In the genomic region with DNA sequence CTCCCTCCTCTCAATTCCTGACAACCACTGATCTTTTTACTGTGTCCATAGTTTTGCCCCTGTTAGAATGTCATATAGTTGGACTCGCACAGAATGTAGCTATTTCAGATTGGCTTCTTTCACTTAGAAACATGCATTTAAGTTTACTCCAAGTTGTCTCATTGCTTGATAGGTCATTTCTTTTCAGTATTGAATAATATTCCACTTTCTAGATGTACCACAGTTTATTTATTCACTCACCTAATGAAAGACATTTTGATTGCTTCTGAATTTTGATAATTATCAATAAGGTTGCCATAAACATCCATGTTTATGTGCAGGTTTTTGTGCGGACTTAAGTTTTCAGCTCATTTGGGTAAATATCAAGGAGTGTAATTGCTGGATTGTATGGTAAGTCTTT, we compare ENCODE assay signal across 35 cellular contexts. TPM values are rescaled to one million over a fixed set of nuclear protein-coding genes. Genes with fewer than 3 reads are reported as not detected.
"Had no signal": no experiment of that assay in that cellular context is flagged by ENCODE, and none has a peak within 500 bp of the region (broad histone marks: within the 10 kb centered on the region; RNA-seq: fewer than 3 reads in every experiment).

No MANE protein-coding gene starts in this region.

- H3K27me3 ChIP-seq: MG63 had no signal

- DNase-seq: Karpas-422, Kasumi-1, MG63, MM.1S, MV-4-11, NCI-H1048, NCI-H1092, NCI-H1092 treated with DMSO at 0.1 percent for 48 hours, NCI-H1105, NCI-H1105 treated with DMSO at 0.1 percent for 48 hours, NCI-H1417, NCI-H1417 treated with DMSO at 0.1 percent for 48 hours, NCI-H1436, NCI-H1436 treated with DMSO at 0.1 percent for 48 hours, NCI-H146, NCI-H1694, NCI-H1694 treated with DMSO at 0.1 percent for 48 hours, NCI-H187, NCI-H187 treated with DMSO at 0.1 percent for 48 hours, NCI-H1930, NCI-H2029, NCI-H2029 treated with DMSO at 0.1 percent for 48 hours, NCI-H2081, NCI-H2081 treated with DMSO at 0.1 percent for 48 hours, NCI-H2107, NCI-H2171, NCI-H2171 treated with DMSO at 0.1 percent for 48 hours, NCI-H2227 treated with DMSO at 0.1 percent for 48 hours, NCI-H226, NCI-H345, NCI-H446, NCI-H446 treated with DMSO at 0.1 percent for 48 hours, NCI-H510A, NCI-H510A treated with DMSO at 0.1 percent for 48 hours had no signal

- H3K4me3 ChIP-seq: MG63 had no signal

- H3K36me3 ChIP-seq: MG63 had no signal

- H3K9me3 ChIP-seq: MG63 had no signal

RNA-seq across cellular contexts. Expression of a gene that starts 38.5 kb away (rescaled TPM):
- total RNA-seq: M059J had no signal
